8 cellular contexts compared by ENCODE assay signal in the genomic region with DNA sequence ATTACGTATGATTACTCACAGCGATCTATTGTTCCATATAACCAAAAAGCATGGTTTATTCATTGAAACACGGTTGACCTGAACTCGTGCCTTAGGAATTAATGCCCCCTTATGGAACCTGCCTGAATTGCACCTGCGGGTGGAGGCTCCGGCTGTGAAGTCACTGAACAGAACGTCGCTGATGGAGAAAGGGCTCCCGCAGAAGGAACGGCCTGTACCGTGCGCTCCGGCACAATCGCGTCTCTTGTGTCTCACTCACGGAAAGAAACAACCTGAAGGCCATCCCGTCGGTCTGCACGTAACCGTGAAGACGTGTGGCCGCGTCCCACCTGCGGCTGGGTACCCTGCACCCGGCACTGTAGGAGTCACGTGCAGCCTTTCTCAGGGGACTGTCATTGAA.
DNase-seq lines count a peak whose midpoint lies in the region; ATAC-seq and TF ChIP-seq lines count a peak whose summit lies in the region.

No MANE protein-coding gene starts in this region.

- H3K4me3 Mint-ChIP-seq in activated naive CD8-positive, alpha-beta T cell treated with anti-CD3 and anti-CD28 coated beads, Interleukin-2, amount 10 ng/mL, durations not matched to agents 7 days and 5 days: no peak overlapping the region

- TF ChIP-seq RAD21 in Ishikawa (IDR thresholded peaks at IDR 0.05; ENCODE audit: low read depth): peak; percentile 99

- H3K27ac Mint-ChIP-seq in activated naive CD8-positive, alpha-beta T cell treated with anti-CD3 and anti-CD28 coated beads, Interleukin-2, amount 10 ng/mL, durations not matched to agents 7 days and 5 days: no peak overlapping the region

- intact Hi-C loops in heart left ventricle (cut with DNase I): loop anchor here (1.0 to 5.0 kb wide), 7 partner anchors 113 to 150 kb away; partner anchors contain the start of gene NFATC1 (in 5 of the 10)

- H3K9me3 Mint-ChIP-seq in activated naive CD8-positive, alpha-beta T cell treated with anti-CD3 and anti-CD28 coated beads, Interleukin-2, amount 10 ng/mL, durations not matched to agents 7 days and 5 days: no peaks in the 10 kb centered on the region

- no peaks in the 10 kb centered on the region for H3K9me3 ChIP-seq in heart left ventricle

- H3K4me1 Mint-ChIP-seq in activated naive CD8-positive, alpha-beta T cell treated with anti-CD3 and anti-CD28 coated beads, Interleukin-2, amount 10 ng/mL, durations not matched to agents 7 days and 5 days: peaks cover 9% of the 10 kb centered on the region

- ATAC-seq in SK-N-SH treated with all-trans-retinoic acid at 6 μM for 48 hours (peak; percentile 87), heart left ventricle (peak; percentile 18 to 60 (median 42)), GM19452 (IDR thresholded peaks at IDR 0.05; ENCODE audit: unreplicated experiment) (no peak), GM18867 (IDR thresholded peaks at IDR 0.05; ENCODE audit: unreplicated experiment) (no peak)
- no peak for ATAC-seq in activated naive CD8-positive, alpha-beta T cell treated with anti-CD3 and anti-CD28 coated beads, Interleukin-2, amount 10 ng/mL, durations not matched to agents 7 days and 5 days (ENCODE audit: low read depth)

- WGBS in heart left ventricle, 4 donors: 51 to 58% (median 56%) methylated on average over 26 of the region's 26 CpGs

- no peak for TF ChIP-seq POLR2A in heart left ventricle (IDR thresholded peaks at IDR 0.05)

- TF ChIP-seq EP300 in Ishikawa (IDR thresholded peaks at IDR 0.05; ENCODE audit: borderline replicate concordance): no peak

- DNase-seq in GM06990 (ENCODE audit: extremely low read depth, insufficient read length) (peak; percentile 34), heart left ventricle (peak; percentile 53 to 70 (median 67)), retinal pigment epithelial cell (ENCODE audit: low read depth) (no peak)
- peak; percentile 68 for DNase-seq in activated naive CD8-positive, alpha-beta T cell treated with anti-CD3 and anti-CD28 coated beads, Interleukin-2, amount 10 ng/mL, durations not matched to agents 7 days and 5 days

- peaks cover 12% of the 10 kb centered on the region for H3K36me3 Mint-ChIP-seq in activated naive CD8-positive, alpha-beta T cell treated with anti-CD3 and anti-CD28 coated beads, Interleukin-2, amount 10 ng/mL, durations not matched to agents 7 days and 5 days

- no peaks in the 10 kb centered on the region for H3K27me3 Mint-ChIP-seq in activated naive CD8-positive, alpha-beta T cell treated with anti-CD3 and anti-CD28 coated beads, Interleukin-2, amount 10 ng/mL, durations not matched to agents 7 days and 5 days

- no peak overlapping the region for H3K27ac ChIP-seq in heart left ventricle

- H3K36me3 ChIP-seq in GM06990 (ENCODE audit: control insufficient read depth, insufficient read depth, low read length) (no peaks in the 10 kb centered on the region), heart left ventricle (peaks cover 0 to 23% (median 11%) of the 10 kb centered on the region in 9 donors)

- H3K4me1 ChIP-seq in heart left ventricle: peaks cover 0 to 21% (median 12%) of the 10 kb centered on the region in 12 donors

- POLR2A ChIA-PET in activated naive CD8-positive, alpha-beta T cell treated with anti-CD3 and anti-CD28 coated beads, Interleukin-2, amount 10 ng/mL, durations not matched to agents 7 days and 5 days (lab: Charles Lee): no interaction called here

- H3K4me3 ChIP-seq in GM06990 (replicated peaks; ENCODE audit: low read depth, low read length) (no peak overlapping the region), heart left ventricle (no peak overlapping the region), retinal pigment epithelial cell (ENCODE audit: low read length) (no peak overlapping the region)

- peak; percentile 82 for TF ChIP-seq CTCF in GM06990 (IDR thresholded peaks at IDR 0.05; ENCODE audit: insufficient read depth, low read length, poor library complexity, severe bottlenecking)
- peak; percentile 83 to 95 (median 91) for TF ChIP-seq CTCF in heart left ventricle (IDR thresholded peaks at IDR 0.05)
- TF ChIP-seq CTCF in retinal pigment epithelial cell (conservative IDR thresholded peaks at IDR 0.05; ENCODE audit: low read depth, low read length): peak; percentile 92

- H3K27me3 ChIP-seq in GM06990 (replicated peaks; ENCODE audit: control insufficient read depth, insufficient read depth, low read length) (no peaks in the 10 kb centered on the region; the same call in 1 of the 2 replicates), heart left ventricle (peaks cover 0 to 7% (median 0%) of the 10 kb centered on the region in 9 donors)

TF ChIP-seq in Ishikawa, 13 proteins besides CTCF, POLR2A, EP300 and RAD21:
- TF ChIP-seq CEBPB (IDR thresholded peaks at IDR 0.05): no peak
- no peak for TF ChIP-seq CREB1 (IDR thresholded peaks at IDR 0.05; ENCODE audit: low read depth)
- no peak for TF ChIP-seq TEAD4 (IDR thresholded peaks at IDR 0.05)

TF ChIP-seq in SK-N-SH treated with all-trans-retinoic acid at 6 μM for 48 hours, 23 proteins besides CTCF, POLR2A, EP300 and RAD21:
- no peak for TF ChIP-seq CREB5 (CRISPR knock-in tag; IDR thresholded peaks at IDR 0.05; ENCODE audit: low read depth)
- no peak for TF ChIP-seq SNAI2 (CRISPR knock-in tag; IDR thresholded peaks at IDR 0.05)
- TF ChIP-seq ZNF565 (CRISPR knock-in tag; conservative IDR thresholded peaks at IDR 0.05; ENCODE audit: low read depth): no peak
- no peak for TF ChIP-seq CSDC2 (CRISPR knock-in tag; IDR thresholded peaks at IDR 0.05)

Comparison
In these comparisons a context has a peak if more than half of its experiments do, and no peak if none do; other contexts are left out.
1. ATAC-seq: peak in SK-N-SH treated with all-trans-retinoic acid at 6 μM for 48 hours (single experiment) and heart left ventricle (4 of 4); none in activated naive CD8-positive, alpha-beta T cell treated with anti-CD3 and anti-CD28 coated beads, Interleukin-2, amount 10 ng/mL, durations not matched to agents 7 days and 5 days (single experiment), GM19452 (single experiment) and GM18867 (single experiment).
2. Peak in every context shown above with its lines, with median percentiles within 50 percentile points of each other: CTCF ChIP-seq.